In genomic region chr1:214420341-214420740, GRCh38 we compare ENCODE assay signal across 31 cellular contexts.
A peak's percentile ranks its signal among the peaks of the same experiment; 100 is the strongest.
DNase-seq lines count a peak whose midpoint lies in the region; ATAC-seq and TF ChIP-seq lines count a peak whose summit lies in the region.
"Had no signal": no experiment of that assay in that cellular context is flagged by ENCODE, and none has a peak within 500 bp of the region (broad histone marks: within the 10 kb centered on the region; RNA-seq: fewer than 3 reads in every experiment).

No MANE protein-coding gene starts in this region.

- ATAC-seq in HG02763 (IDR thresholded peaks at IDR 0.05; ENCODE audit: unreplicated experiment) = no peak
- ATAC-seq: activated naive CD8-positive, alpha-beta T cell treated with anti-CD3 and anti-CD28 coated beads, Interleukin-2, amount 50 U/mL, for 24 hours; CD8-positive, alpha-beta T cell; mucosa of descending colon; natural killer cell had no signal

- no peak overlapping the region for H2BK15ac ChIP-seq in neuronal stem cell (ENCODE audit: low read length)

- DNase-seq in DMS 273 (lab: John Stamatoyannopoulos, UW; ENCODE audit: unreplicated experiment) = peak; percentile 50
- DNase-seq in NCI-H1105 (lab: John Stamatoyannopoulos, UW) = peak; percentile 34
- no peak for DNase-seq in endodermal cell
- DNase-seq in osteoblast (ENCODE audit: insufficient read length, low spot score, missing footprints) = no peak
- DNase-seq in posterior cingulate gyrus = no peak
- DNase-seq in neuronal stem cell (ENCODE audit: low spot score) = no peak
- DNase-seq in T-helper 1 cell = no peak
- DNase-seq: ACHN; activated CD4-positive, alpha-beta T cell treated with anti-CD3 and anti-CD28 coated beads, Interleukin-2, amount 50 U/mL, for 1 hour; activated naive CD8-positive, alpha-beta T cell treated with anti-CD3 and anti-CD28 coated beads, Interleukin-2, amount 50 U/mL, for 24 hours; activated T-cell treated with anti-CD3 and anti-CD28 coated beads, Interleukin-2, amount 50 U/mL, for 48 hours; BE2C; CD8-positive, alpha-beta T cell; DMS153; Kasumi-1; kidney glomerular epithelial cell; mucosa of descending colon; natural killer cell; NCI-H1436 treated with DMSO at 0.1 percent for 48 hours; NCI-H774; Peyer's patch; SHP77 treated with DMSO at 0.1 percent for 48 hours; stimulated activated CD4-positive, alpha-beta T cell treated with anti-CD3 and anti-CD28 coated beads, Interleukin-2, amount 100 ng/mL, for 24 hours; SW 1271; uterus had no signal

- H3K36me3 Mint-ChIP-seq in endodermal cell (ENCODE audit: low read depth) = peaks cover 11% of the 10 kb centered on the region
- H3K36me3 Mint-ChIP-seq: CD8-positive, alpha-beta T cell; natural killer cell had no signal

- no peaks in the 10 kb centered on the region for H3K79me1 ChIP-seq in neuronal stem cell (ENCODE audit: low read depth, low read length)

- no peak overlapping the region for H3K18ac ChIP-seq in neuronal stem cell (ENCODE audit: low read length)

- no peak overlapping the region for H3K14ac ChIP-seq in neuronal stem cell (ENCODE audit: low read length)

- intact Hi-C loops in posterior cingulate gyrus (cut with DNase I) = no loop called here

- no peak overlapping the region for H3K4me3 Mint-ChIP-seq in endodermal cell
- H3K4me3 Mint-ChIP-seq: activated naive CD8-positive, alpha-beta T cell treated with anti-CD3 and anti-CD28 coated beads, Interleukin-2, amount 50 U/mL, for 24 hours; CD8-positive, alpha-beta T cell; central memory CD8-positive, alpha-beta T cell; dendritic cell treated with granulocyte-macrophage colony-stimulating factor and Interleukin-4, amounts not matched to agents 40 ng/mL and 50 ng/mL, for 4 days; natural killer cell; stimulated activated naive CD8-positive, alpha-beta T cell treated with anti-CD3 and anti-CD28 coated beads, Interleukin-15, Interleukin-2, amounts not matched to agents 100 ng/mL and 50 ng/mL, for 24 hours had no signal

- H3K4me2 ChIP-seq in osteoblast (ENCODE audit: insufficient read depth, low read length) (no peak overlapping the region), neuronal stem cell (ENCODE audit: insufficient read depth, low read length, poor library complexity, severe bottlenecking) (no peak overlapping the region)

- no peak overlapping the region for H4K8ac ChIP-seq in neuronal stem cell (ENCODE audit: low read depth, low read length)

- H3K79me2 ChIP-seq in osteoblast (ENCODE audit: insufficient read depth, low read length) = peaks cover 85% of the 10 kb centered on the region

- whole genome bisulfite sequencing in endodermal cell (ENCODE audit: insufficient coverage in 1 of 2, insufficient read length in 1 of 2), 2 experiments = 45% methylated on average over 1 of the region's 1 CpG; no CpG with 5 or more reads in 1 of the 2 experiments
- WGBS in neuronal stem cell (ENCODE audit: extremely low coverage in 2 of 2, insufficient read length in 2 of 2, insufficient replicate concordance in 1 of 2), 2 donors = no CpG with 5 or more reads among the region's 1 CpG

- no peak overlapping the region for H2BK120ac ChIP-seq in neuronal stem cell (ENCODE audit: low read depth, low read length)

- no peak overlapping the region for H4K91ac ChIP-seq in neuronal stem cell (ENCODE audit: low read depth, low read length, poor library complexity)

- H2BK5ac ChIP-seq in neuronal stem cell (ENCODE audit: low read length) = no peak overlapping the region

- no peak overlapping the region for H3K27ac ChIP-seq in endodermal cell (ENCODE audit: low read depth, low read length)
- peak overlapping the region; percentile 94 for H3K27ac ChIP-seq in osteoblast (ENCODE audit: low read depth, low read length)
- H3K27ac ChIP-seq in neuronal stem cell (replicated peaks; ENCODE audit: low read length) = no peak overlapping the region
- H3K27ac ChIP-seq: Peyer's patch, uterus had no signal

- peaks cover 3% of the 10 kb centered on the region for H4K20me1 ChIP-seq in osteoblast (ENCODE audit: insufficient read depth, low read length)

- H3K27me3 ChIP-seq in endodermal cell (ENCODE audit: control insufficient read depth, insufficient read depth, low read length, poor library complexity, severe bottlenecking) = no peaks in the 10 kb centered on the region
- no peaks in the 10 kb centered on the region for H3K27me3 ChIP-seq in osteoblast (ENCODE audit: insufficient read depth, low read length)
- H3K27me3 ChIP-seq in neuronal stem cell (ENCODE audit: control insufficient read depth in 3 of 3, insufficient read depth in 3 of 3, low read depth in 1 of 3, low read length in 3 of 3) = no peaks in the 10 kb centered on the region
- H3K27me3 ChIP-seq: Peyer's patch, uterus had no signal

- no peak overlapping the region for H2AFZ ChIP-seq in osteoblast (ENCODE audit: low read length)
- H2AFZ ChIP-seq in neuronal stem cell (ENCODE audit: low read length) = no peak overlapping the region

- H2BK12ac ChIP-seq in neuronal stem cell (ENCODE audit: low read length) = no peak overlapping the region

- H3K27me3 Mint-ChIP-seq in endodermal cell (ENCODE audit: insufficient read depth) = no peaks in the 10 kb centered on the region
- H3K27me3 Mint-ChIP-seq: central memory CD8-positive, alpha-beta T cell; dendritic cell treated with granulocyte-macrophage colony-stimulating factor and Interleukin-4, amounts not matched to agents 40 ng/mL and 50 ng/mL, for 4 days had no signal

- H3K4me1 Mint-ChIP-seq in endodermal cell = peaks cover 45% of the 10 kb centered on the region
- H3K4me1 Mint-ChIP-seq: central memory CD8-positive, alpha-beta T cell had no signal

- no peak overlapping the region for H3K23ac ChIP-seq in neuronal stem cell (ENCODE audit: low read depth, low read length, poor library complexity)

- H3K27ac Mint-ChIP-seq in endodermal cell = peak overlapping the region; percentile 13
- H3K27ac Mint-ChIP-seq: activated naive CD8-positive, alpha-beta T cell treated with anti-CD3 and anti-CD28 coated beads, Interleukin-2, amount 50 U/mL, for 24 hours; CD8-positive, alpha-beta T cell; dendritic cell treated with granulocyte-macrophage colony-stimulating factor and Interleukin-4, amounts not matched to agents 40 ng/mL and 50 ng/mL, for 4 days; natural killer cell; stimulated activated naive CD8-positive, alpha-beta T cell treated with anti-CD3 and anti-CD28 coated beads, Interleukin-15, Interleukin-2, amounts not matched to agents 100 ng/mL and 50 ng/mL, for 24 hours had no signal

- peaks cover 19% of the 10 kb centered on the region for H3K4me1 ChIP-seq in endodermal cell (ENCODE audit: control insufficient read depth, insufficient read depth, low read length)
- H3K4me1 ChIP-seq in osteoblast (ENCODE audit: insufficient read depth, low read length) = peaks cover 89% of the 10 kb centered on the region
- peaks cover 2 to 6% of the 10 kb centered on the region in 2 donors for H3K4me1 ChIP-seq in neuronal stem cell (ENCODE audit: control insufficient read depth in 2 of 2, insufficient read depth in 1 of 2, low read depth in 1 of 2, low read length in 2 of 2)
- H3K4me1 ChIP-seq: BE2C, Peyer's patch, uterus had no signal

- no peaks in the 10 kb centered on the region for H3K9me3 ChIP-seq in endodermal cell (ENCODE audit: control insufficient read depth, low read length)
- no peaks in the 10 kb centered on the region for H3K9me3 ChIP-seq in osteoblast (ENCODE audit: low read depth, low read length)
- no peaks in the 10 kb centered on the region for H3K9me3 ChIP-seq in neuronal stem cell (replicated peaks in 1 of 2; ENCODE audit: control insufficient read depth in 2 of 2, insufficient read depth in 1 of 2, low read depth in 1 of 2, low read length in 2 of 2)
- H3K9me3 ChIP-seq: BE2C, mucosa of descending colon, Peyer's patch, thoracic aorta, uterus had no signal

- no peak overlapping the region for H2AK5ac ChIP-seq in neuronal stem cell (ENCODE audit: low read depth, low read length)

- no peak overlapping the region for H3K4ac ChIP-seq in neuronal stem cell (ENCODE audit: low read length)

- H3K9ac ChIP-seq in endodermal cell (ENCODE audit: extremely low read depth, low read length, poor library complexity, severe bottlenecking) = no peak overlapping the region
- H3K9ac ChIP-seq in neuronal stem cell (ENCODE audit: low read depth, low read length, poor library complexity) = no peak overlapping the region

- no peaks in the 10 kb centered on the region for H3K36me3 ChIP-seq in endodermal cell (ENCODE audit: control insufficient read depth, insufficient read depth, low read length)
- no peaks in the 10 kb centered on the region for H3K36me3 ChIP-seq in osteoblast (ENCODE audit: insufficient read depth, low read length)
- no peaks in the 10 kb centered on the region for H3K36me3 ChIP-seq in neuronal stem cell (replicated peaks in 1 of 2; ENCODE audit: control insufficient read depth in 2 of 2, insufficient read depth in 2 of 2, low read length in 2 of 2)
- H3K36me3 ChIP-seq: BE2C, Peyer's patch, thoracic aorta, uterus had no signal

- TF ChIP-seq CTCF in endodermal cell (conservative IDR thresholded peaks at IDR 0.05) (no peak), osteoblast (IDR thresholded peaks at IDR 0.05; ENCODE audit: extremely low read depth, low read depth, low read length) (no peak)

- peak overlapping the region; percentile 36 for H3K4me3 ChIP-seq in endodermal cell (ENCODE audit: low read length)
- no peak overlapping the region for H3K4me3 ChIP-seq in osteoblast (ENCODE audit: insufficient read depth, low read length)
- H3K4me3 ChIP-seq in neuronal stem cell (ENCODE audit: low read length in 2 of 2) = no peak overlapping the region
- H3K4me3 ChIP-seq: GM12878, mucosa of descending colon, Peyer's patch, thoracic aorta, uterus had no signal

- no peaks in the 10 kb centered on the region for H3K9me3 Mint-ChIP-seq in endodermal cell
- H3K9me3 Mint-ChIP-seq: CD8-positive, alpha-beta T cell; central memory CD8-positive, alpha-beta T cell; dendritic cell treated with granulocyte-macrophage colony-stimulating factor and Interleukin-4, amounts not matched to agents 40 ng/mL and 50 ng/mL, for 4 days; natural killer cell; stimulated activated naive CD8-positive, alpha-beta T cell treated with anti-CD3 and anti-CD28 coated beads, Interleukin-15, Interleukin-2, amounts not matched to agents 100 ng/mL and 50 ng/mL, for 24 hours had no signal

Comparison
In these comparisons a context has a peak if more than half of its experiments do, and no peak if none do; other contexts are left out.
1. DNase-seq: peak in DMS 273 (single experiment) and NCI-H1105 (single experiment); none in endodermal cell (single experiment), osteoblast (single experiment), posterior cingulate gyrus (0 of 10), neuronal stem cell (single experiment) and T-helper 1 cell (0 of 5).